In genomic region chr11:12815931-12816494, GRCh38 we compare ENCODE assay signal across 21 cellular contexts.
DNase-seq lines count a peak whose midpoint lies in the region; TF ChIP-seq lines count a peak whose summit lies in the region.
"Had no signal": no experiment of that assay in that cellular context is flagged by ENCODE, and none has a peak within 500 bp of the region (broad histone marks: within the 10 kb centered on the region; RNA-seq: fewer than 3 reads in every experiment).

No MANE protein-coding gene starts in this region.

- no peak overlapping the region for H2BK120ac ChIP-seq in H9 (ENCODE audit: low read depth, low read length, poor library complexity, severe bottlenecking)

- no peak overlapping the region for H3T11ph ChIP-seq in H9 (ENCODE audit: low read length)

- peaks cover 5% of the 10 kb centered on the region; the same call in 1 of the 2 replicates for H3K79me2 ChIP-seq in H9 (ENCODE audit: insufficient read depth, low read length)

- no peak overlapping the region for H2BK5ac ChIP-seq in H9 (ENCODE audit: insufficient read length, low read length)

- H2AFZ ChIP-seq in H9 (ENCODE audit: low read length) = no peak overlapping the region

- peaks cover 30 to 41% of the 10 kb centered on the region in 2 experiments for H3K4me1 Mint-ChIP-seq in H9

- no peaks in the 10 kb centered on the region for H3K27me3 ChIP-seq in H9 (ENCODE audit: insufficient read depth, low read length)
- no peaks in the 10 kb centered on the region for H3K27me3 ChIP-seq in WERI-Rb-1 (ENCODE audit: insufficient read depth, low read depth, severe bottlenecking)
- no peaks in the 10 kb centered on the region for H3K27me3 ChIP-seq in stomach
- H3K27me3 ChIP-seq: heart right ventricle had no signal

- H3K23ac ChIP-seq in H9 (ENCODE audit: insufficient read length, low read depth, low read length) = no peak overlapping the region

- no peaks in the 10 kb centered on the region for H3K23me2 ChIP-seq in H9 (ENCODE audit: insufficient read length, low read depth, low read length, poor library complexity, severe bottlenecking)

- H3K27ac Mint-ChIP-seq in H9 = peak overlapping the region in 2 of 3 experiments; percentile 3 to 86; a peak in 3 of 7 replicates
- H3K27ac Mint-ChIP-seq: activated CD4-positive, alpha-beta T cell treated with anti-CD3 and anti-CD28 coated beads, Interleukin-2, amount 10 ng/mL, durations not matched to agents 24 days and 14 days; activated naive CD4-positive, alpha-beta T cell treated with anti-CD3 and anti-CD28 coated beads, Interleukin-2, amount 10 ng/mL, durations not matched to agents 7 days and 5 days; progenitor cell of endocrine pancreas had no signal

- no CpG with 5 or more reads among the region's 10 CpGs for WGBS in H9 (ENCODE audit: extremely low coverage, insufficient read length, low lambda C conversion rate)
- 91 to 94% methylated on average over 8 to 9 of the region's 10 CpGs for WGBS in mesodermal cell (ENCODE audit: insufficient coverage in 2 of 2), 2 experiments
- WGBS in stomach, 5 donors = 75 to 84% (median 78%) methylated on average over 9 to 10 of the region's 10 CpGs

- no peak overlapping the region for H3K27ac ChIP-seq in H9 (ENCODE audit: insufficient read length, low read depth, low read length)
- peak overlapping the region; percentile 86 for H3K27ac ChIP-seq in WERI-Rb-1
- H3K27ac ChIP-seq in mesodermal cell (ENCODE audit: low read depth, low read length, severe bottlenecking) = peak overlapping the region; percentile 95
- peak overlapping the region in 3 of 5 donors; percentile 30 to 83 (median 78) for H3K27ac ChIP-seq in stomach

- peaks cover 9% of the 10 kb centered on the region for H3K79me1 ChIP-seq in H9 (ENCODE audit: insufficient read depth, low read depth, low read length, poor library complexity, severe bottlenecking)

- H3K4me3 Mint-ChIP-seq in H9 = no peak overlapping the region; a peak in 1 of 5 replicates
- H3K4me3 Mint-ChIP-seq: activated naive CD4-positive, alpha-beta T cell treated with anti-CD3 and anti-CD28 coated beads, Interleukin-2, amount 10 ng/mL, durations not matched to agents 7 days and 5 days had no signal

- no peak overlapping the region for H3K18ac ChIP-seq in H9 (ENCODE audit: insufficient read length, low read depth, low read length)

- no peaks in the 10 kb centered on the region for H4K20me1 ChIP-seq in H9 (ENCODE audit: control insufficient read depth, insufficient read depth, insufficient read length)

- H3K36me3 ChIP-seq in WERI-Rb-1 (no peaks in the 10 kb centered on the region), mesodermal cell (ENCODE audit: control insufficient read depth, insufficient read depth, low read length) (peaks cover 54% of the 10 kb centered on the region), stomach (no peaks in the 10 kb centered on the region)
- H3K36me3 ChIP-seq: heart right ventricle had no signal

- H3K9me3 Mint-ChIP-seq in H9 = no peaks in the 10 kb centered on the region
- H3K9me3 Mint-ChIP-seq: activated CD4-positive, alpha-beta T cell treated with anti-CD3 and anti-CD28 coated beads, Interleukin-2, amount 10 ng/mL, durations not matched to agents 24 days and 14 days; activated naive CD4-positive, alpha-beta T cell treated with anti-CD3 and anti-CD28 coated beads, Interleukin-2, amount 10 ng/mL, durations not matched to agents 7 days and 5 days had no signal

- TF ChIP-seq CTCF in H9 (conservative IDR thresholded peaks at IDR 0.05) (no peak), WERI-Rb-1 (IDR thresholded peaks at IDR 0.05; ENCODE audit: low read depth, low read length) (no peak), stomach (IDR thresholded peaks at IDR 0.05) (no peak)

- no peak overlapping the region for H3K4ac ChIP-seq in H9 (ENCODE audit: low read depth, low read length)

- no peak overlapping the region for H4K91ac ChIP-seq in H9 (ENCODE audit: insufficient read length, low read depth, low read length)

- H3K14ac ChIP-seq in H9 (ENCODE audit: insufficient read depth, low read length) = no peak overlapping the region

- H3K9ac ChIP-seq in H9 (ENCODE audit: extremely low read depth, insufficient read length, low read length) = no peak overlapping the region

- no peak for DNase-seq in H9
- no peak for DNase-seq in WERI-Rb-1
- no peak for DNase-seq in stomach
- no peak for DNase-seq in HT-29 (ENCODE audit: low spot score)
- no peak for DNase-seq in erythroblast (lab: John Stamatoyannopoulos, UW)
- no peak for DNase-seq in DMS153 treated with DMSO at 0.1 percent for 48 hours (lab: John Stamatoyannopoulos, UW; ENCODE audit: unreplicated experiment)
- no peak for DNase-seq in activated T-cell treated with anti-CD3 and anti-CD28 coated beads, Interleukin-2, amount 50 U/mL, for 48 hours
- DNase-seq: activated CD4-positive, alpha-beta T cell treated with anti-CD3 and anti-CD28 coated beads, Interleukin-2, amount 10 ng/mL, durations not matched to agents 24 days and 14 days; activated naive CD4-positive, alpha-beta T cell treated with anti-CD3 and anti-CD28 coated beads, Interleukin-2, amount 10 ng/mL, durations not matched to agents 7 days and 5 days; activated T-cell treated with anti-CD3 and anti-CD28 coated beads for 4 hours; Calu3; HCEC 1CT; heart right ventricle; islet precursor cell; MV-4-11; NCI-H2081; NCI-H526 treated with DMSO at 0.1 percent for 48 hours; PC-3 had no signal

- TF ChIP-seq EP300 in stomach (IDR thresholded peaks at IDR 0.05) = no peak

- no peak overlapping the region for H3K56ac ChIP-seq in H9 (ENCODE audit: insufficient read length, low read depth, low read length)

- H4K5ac ChIP-seq in H9 (ENCODE audit: insufficient read length, low read depth, low read length) = no peak overlapping the region

- H3K9me3 ChIP-seq in H9 (ENCODE audit: control insufficient read depth, low read depth, low read length) (no peaks in the 10 kb centered on the region), WERI-Rb-1 (ENCODE audit: severe bottlenecking) (no peaks in the 10 kb centered on the region), mesodermal cell (ENCODE audit: control insufficient read depth, low read length) (no peaks in the 10 kb centered on the region), stomach (no peaks in the 10 kb centered on the region)
- H3K9me3 ChIP-seq: heart right ventricle had no signal

- H2BK20ac ChIP-seq in H9 (ENCODE audit: low read depth, low read length, poor library complexity, severe bottlenecking) = no peak overlapping the region

- H3K4me3 ChIP-seq in WERI-Rb-1 (ENCODE audit: low read depth, low read length) (no peak overlapping the region), mesodermal cell (ENCODE audit: extremely low read depth, insufficient read depth, low read length, poor library complexity, severe bottlenecking) (no peak overlapping the region), stomach (no peak overlapping the region)
- H3K4me3 ChIP-seq: SK-N-MC had no signal

- H3K27me3 Mint-ChIP-seq in H9 (ENCODE audit: low read depth) = no peaks in the 10 kb centered on the region
- H3K27me3 Mint-ChIP-seq: progenitor cell of endocrine pancreas had no signal

- no peak overlapping the region for H2BK12ac ChIP-seq in H9 (ENCODE audit: insufficient read length, low read depth, low read length)

- H2BK15ac ChIP-seq in H9 (ENCODE audit: low read depth, low read length) = no peak overlapping the region

- H3K4me2 ChIP-seq in H9 (ENCODE audit: insufficient read depth, insufficient read length, low read length) = no peak overlapping the region

- no peak overlapping the region for H4K8ac ChIP-seq in H9 (replicated peaks; ENCODE audit: insufficient read length, low read depth, low read length)

- TF ChIP-seq POLR2A in stomach (IDR thresholded peaks at IDR 0.05) (no peak), erythroblast (IDR thresholded peaks at IDR 0.05; ENCODE audit: low read length) (no peak)

- H3K4me1 ChIP-seq in H9 (ENCODE audit: insufficient read depth, low read length) = peaks cover 2% of the 10 kb centered on the region; the same call in 1 of the 2 replicates
- peaks cover 77% of the 10 kb centered on the region for H3K4me1 ChIP-seq in mesodermal cell (ENCODE audit: control insufficient read depth, insufficient read depth, low read length, poor library complexity, severe bottlenecking)
- H3K4me1 ChIP-seq in stomach = peaks cover 24 to 56% (median 34%) of the 10 kb centered on the region in 4 donors

- H3K36me3 Mint-ChIP-seq in H9 (ENCODE audit: insufficient read depth in 1 of 3, low read depth in 3 of 3) = peaks cover 0 to 5% (median 0%) of the 10 kb centered on the region in 3 experiments; a peak in 2 of 7 replicates
- H3K36me3 Mint-ChIP-seq: activated naive CD4-positive, alpha-beta T cell treated with anti-CD3 and anti-CD28 coated beads, Interleukin-2, amount 10 ng/mL, durations not matched to agents 7 days and 5 days had no signal

- no peak overlapping the region for H2AK5ac ChIP-seq in H9 (ENCODE audit: insufficient read length, low read length)

- intact Hi-C loops in stomach (cut with DNase I; ENCODE audit: low total_unique reads) = no loop called here
